Comparison of ENCODE assay signal across 8 cellular contexts in genomic region chr2:68909793-68910674, GRCh38. TPM values are rescaled to one million over a fixed set of nuclear protein-coding genes. Genes with fewer than 3 reads are reported as not detected.
DNase-seq lines count a peak whose midpoint lies in the region; ATAC-seq, FAIRE-seq and TF ChIP-seq lines count a peak whose summit lies in the region.

No MANE protein-coding gene starts in this region.

- H3K27me3 ChIP-seq in OCI-LY3 (ENCODE audit: low read depth, low read length) (no peaks in the 10 kb centered on the region), esophagus squamous epithelium (no peaks in the 10 kb centered on the region), neural progenitor cell (no peaks in the 10 kb centered on the region), thoracic aorta (replicated peaks; ENCODE audit: insufficient read depth) (no peaks in the 10 kb centered on the region)

- no peak overlapping the region for H3K4me3 ChIP-seq in AG04449 (ENCODE audit: low read depth, low read length)
- H3K4me3 ChIP-seq in OCI-LY3 (ENCODE audit: low read length), result no peak overlapping the region
- H3K4me3 ChIP-seq in esophagus squamous epithelium, result no peak overlapping the region
- H3K4me3 ChIP-seq in neural progenitor cell, result no peak overlapping the region
- H3K4me3 ChIP-seq in thoracic aorta, result no peak overlapping the region

- H3K9me3 Mint-ChIP-seq in IgD-negative memory B cell (no peaks in the 10 kb centered on the region), neural progenitor cell (no peaks in the 10 kb centered on the region)

- H3K4me3 Mint-ChIP-seq in IgD-negative memory B cell (no peak overlapping the region), neural progenitor cell (no peak overlapping the region)

- POLR2A ChIA-PET in AG04449 (lab: Yijun Ruan, JAX), result no interaction called here

- H3K79me2 ChIP-seq in OCI-LY3 (ENCODE audit: low read length), result peaks cover 6% of the 10 kb centered on the region; the same call in 1 of the 2 replicates
- H3K79me2 ChIP-seq in neural progenitor cell (ENCODE audit: low read depth), result no peaks in the 10 kb centered on the region

- intact Hi-C loops in esophagus squamous epithelium (cut with DNase I), result loop anchor here (5.0 to 10.0 kb wide), 2 partner anchors 65 to 158 kb away; no protein-coding TSS in a partner anchor

- H3K36me3 Mint-ChIP-seq in IgD-negative memory B cell (no peaks in the 10 kb centered on the region), neural progenitor cell (no peaks in the 10 kb centered on the region)

- FAIRE-seq in GM18507 (lab: Jason Lieb, UNC), result peak; percentile 88

- DNase-seq in AG04449 (ENCODE audit: low read depth, low spot score) (no peak), GM18507 (ENCODE audit: extremely low spot score, insufficient read length, low read depth) (peak; percentile 44), activated T-cell treated with anti-CD3 and anti-CD28 coated beads for 4 hours (peak; percentile 77), esophagus squamous epithelium (lab: John Stamatoyannopoulos, UW) (no peak), neural progenitor cell (ENCODE audit: low spot score) (peak; percentile 84), thoracic aorta (ENCODE audit: low spot score) (peak; percentile 31)

- WGBS in esophagus squamous epithelium, 2 donors, result 63 to 72% methylated on average over 3 of the region's 3 CpGs

- H3F3A ChIP-seq in neural progenitor cell (ENCODE audit: low read depth), result no peaks in the 10 kb centered on the region

- H3K27ac ChIP-seq in OCI-LY3 (ENCODE audit: low read length), result peak overlapping the region; percentile 97; the same call in 1 of the 2 replicates
- no peak overlapping the region for H3K27ac ChIP-seq in esophagus squamous epithelium
- no peak overlapping the region for H3K27ac ChIP-seq in neural progenitor cell
- no peak overlapping the region for H3K27ac ChIP-seq in thoracic aorta

- ATAC-seq in thoracic aorta (ENCODE audit: insufficient number of reproducible peaks, low FRiP score, low read depth), result no peak

- CTCF ChIA-PET in AG04449 (lab: Yijun Ruan, JAX), result interaction anchor here (0.7 to 6.1 kb wide), 25 partner anchors 9 to 445 kb away, joined by 3 to 151 read pairs (median 4); partner anchors contain the start of genes APLF and FBXO48

- H3K27me3 Mint-ChIP-seq in IgD-negative memory B cell (no peaks in the 10 kb centered on the region), neural progenitor cell (ENCODE audit: insufficient read depth, low read depth) (no peaks in the 10 kb centered on the region)

- no peaks in the 10 kb centered on the region for H3K36me3 ChIP-seq in OCI-LY3 (replicated peaks; ENCODE audit: low read depth, low read length)
- no peaks in the 10 kb centered on the region for H3K36me3 ChIP-seq in esophagus squamous epithelium
- no peaks in the 10 kb centered on the region for H3K36me3 ChIP-seq in neural progenitor cell
- H3K36me3 ChIP-seq in thoracic aorta, result no peaks in the 10 kb centered on the region

- TF ChIP-seq CTCF in AG04449 (IDR thresholded peaks at IDR 0.05; ENCODE audit: insufficient read depth, low read length, missing control alignments) (peak; percentile 80), OCI-LY3 (IDR thresholded peaks at IDR 0.05; ENCODE audit: low read depth, low read length) (peak; percentile 92), esophagus squamous epithelium (IDR thresholded peaks at IDR 0.05) (peak; percentile 78 to 95 (median 93)), neural progenitor cell (IDR thresholded peaks at IDR 0.05) (peak; percentile 87), thoracic aorta (IDR thresholded peaks at IDR 0.05) (peak; percentile 94)

- H2AFZ ChIP-seq in OCI-LY3 (ENCODE audit: low read depth, low read length) (no peak overlapping the region), neural progenitor cell (replicated peaks) (peak overlapping the region; percentile 54)

- peaks cover 63% of the 10 kb centered on the region for H3K4me1 ChIP-seq in OCI-LY3 (ENCODE audit: low read length)
- peaks cover 11 to 24% (median 17%) of the 10 kb centered on the region in 3 donors for H3K4me1 ChIP-seq in esophagus squamous epithelium
- H3K4me1 ChIP-seq in neural progenitor cell, result peaks cover 3% of the 10 kb centered on the region
- peaks cover 9 to 14% of the 10 kb centered on the region in 2 donors for H3K4me1 ChIP-seq in thoracic aorta (ENCODE audit: control insufficient read depth in 1 of 2, low read depth in 2 of 2)

- H4K20me1 ChIP-seq in OCI-LY3 (ENCODE audit: insufficient read depth, low read length) (no peaks in the 10 kb centered on the region), neural progenitor cell (ENCODE audit: low read depth) (no peaks in the 10 kb centered on the region)

- H3K4me1 Mint-ChIP-seq in IgD-negative memory B cell (peaks cover 14 to 28% (median 25%) of the 10 kb centered on the region in 3 donors), neural progenitor cell (peaks cover 2% of the 10 kb centered on the region)

- peak overlapping the region; percentile 96; the same call in 1 of the 2 replicates for H3K9ac ChIP-seq in OCI-LY3 (ENCODE audit: low read length)
- no peak overlapping the region for H3K9ac ChIP-seq in neural progenitor cell

- H3K27ac Mint-ChIP-seq in IgD-negative memory B cell (peak overlapping the region; percentile 50 to 88 (median 83)), neural progenitor cell (no peak overlapping the region)

- no peaks in the 10 kb centered on the region; the same call in 1 of the 2 replicates for H3K9me3 ChIP-seq in OCI-LY3 (ENCODE audit: insufficient read depth, low read length)
- no peaks in the 10 kb centered on the region for H3K9me3 ChIP-seq in esophagus squamous epithelium
- no peaks in the 10 kb centered on the region for H3K9me3 ChIP-seq in neural progenitor cell (ENCODE audit: low read depth)
- H3K9me3 ChIP-seq in thoracic aorta, result no peaks in the 10 kb centered on the region

- no peak overlapping the region for H3K4me2 ChIP-seq in OCI-LY3 (ENCODE audit: low read length)
- H3K4me2 ChIP-seq in neural progenitor cell, result no peak overlapping the region

- TF ChIP-seq POLR2A in esophagus squamous epithelium (IDR thresholded peaks at IDR 0.05), result no peak

RNA-seq across cellular contexts. Expression of gene BMP10, which starts 38.8 kb away (rescaled TPM):
- polyA plus RNA-seq in IgD-negative memory B cell, result not detected
- total RNA-seq in esophagus squamous epithelium (not detected), neural progenitor cell (ENCODE audit: low replicate concordance) (not detected in 2 replicates), thoracic aorta (not detected)

RNA-seq across cellular contexts. Expression of gene GKN2, which starts 42.7 kb away (rescaled TPM):
- not detected for polyA plus RNA-seq in IgD-negative memory B cell
- total RNA-seq in esophagus squamous epithelium (not detected), neural progenitor cell (ENCODE audit: low replicate concordance) (not detected in 2 replicates), thoracic aorta (1 to 10 TPM in 1 of 2 donors, not detected in 1; 9.7 TPM)

Comparison
In these comparisons a context has a peak if more than half of its experiments do, and no peak if none do; other contexts are left out.
1. DNase-seq: peak in GM18507 (single experiment), activated T-cell treated with anti-CD3 and anti-CD28 coated beads for 4 hours (single experiment), neural progenitor cell (single experiment) and thoracic aorta (single experiment); none in AG04449 (single experiment) and esophagus squamous epithelium (single experiment).
2. Peak in every context shown above with its lines, with median percentiles within 50 percentile points of each other: CTCF ChIP-seq.